ENCODE assay signal across 8 cellular contexts in the genomic region with DNA sequence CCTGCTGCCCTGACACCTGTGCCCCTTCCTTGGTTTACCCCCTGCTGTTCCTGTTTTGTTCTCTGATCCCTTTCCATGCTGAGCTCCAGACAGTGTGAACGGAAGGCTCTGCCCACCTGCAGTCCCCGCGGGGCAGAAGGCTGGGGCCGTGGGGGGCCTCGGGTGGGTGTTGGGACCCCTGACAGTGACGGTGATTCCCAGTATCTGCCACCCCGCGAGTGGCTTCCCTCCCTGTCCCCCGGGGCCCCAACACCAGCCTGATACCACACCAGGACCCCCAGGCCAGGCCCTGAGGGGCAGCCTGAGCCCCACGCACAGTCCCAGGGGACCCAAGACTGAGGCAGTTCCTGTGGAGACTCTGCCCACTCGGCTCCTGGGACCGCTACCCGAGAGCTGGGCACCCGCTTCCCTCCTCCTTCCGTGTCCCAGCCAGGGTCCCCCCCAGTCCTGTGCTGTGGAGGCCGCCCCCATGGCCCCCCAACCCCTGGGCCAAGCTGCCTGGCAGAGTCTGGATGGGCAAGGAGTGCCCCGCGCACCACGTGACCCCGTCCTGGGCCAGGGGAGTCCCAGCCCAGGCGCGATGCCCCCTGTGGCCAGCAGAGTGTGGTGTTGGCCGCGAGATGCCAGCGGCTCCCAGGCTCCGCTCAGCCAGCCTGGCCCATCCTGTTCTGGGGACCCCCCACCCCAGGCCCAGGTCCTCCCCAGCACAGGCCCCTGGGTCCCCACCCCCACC.
A peak's percentile ranks its signal among the peaks of the same experiment; 100 is the strongest.
DNase-seq lines count a peak whose midpoint lies in the region; ATAC-seq and TF ChIP-seq lines count a peak whose summit lies in the region.

No MANE protein-coding gene starts in this region.

- no peaks in the 10 kb centered on the region for H3K79me2 ChIP-seq in parathyroid adenoma

- H3K27ac ChIP-seq in parathyroid adenoma = no peak overlapping the region

- no peaks in the 10 kb centered on the region for H3K36me3 ChIP-seq in parathyroid adenoma (ENCODE audit: control insufficient read depth, insufficient read depth, low read length)

- ATAC-seq in GM19023 (IDR thresholded peaks at IDR 0.05; ENCODE audit: unreplicated experiment) = no peak
- ATAC-seq in HG03108 (IDR thresholded peaks at IDR 0.05; ENCODE audit: unreplicated experiment) = no peak

- peak; percentile 96 for DNase-seq in AG08396 (ENCODE audit: low spot score)
- peak; percentile 2 for DNase-seq in NCI-H748 treated with DMSO at 0.1 percent for 48 hours (lab: John Stamatoyannopoulos, UW)
- DNase-seq in activated T-cell treated with anti-CD3 and anti-CD28 coated beads, Interleukin-2, amount 50 U/mL, for 48 hours = peak; percentile 68 to 71
- peak; percentile 11 for DNase-seq in foreskin melanocyte

- no peaks in the 10 kb centered on the region for H3K9me3 ChIP-seq in parathyroid adenoma (ENCODE audit: control insufficient read depth, low read length)

- peaks cover 2% of the 10 kb centered on the region for H3K4me1 ChIP-seq in parathyroid adenoma

- H3K27me3 ChIP-seq in parathyroid adenoma (ENCODE audit: control insufficient read depth, insufficient read depth, low read length) = no peaks in the 10 kb centered on the region

- no peak overlapping the region for H2AFZ ChIP-seq in parathyroid adenoma

- no peak overlapping the region for H3K4me2 ChIP-seq in parathyroid adenoma (ENCODE audit: low read length)

- H3K4me3 ChIP-seq in GM12875 (ENCODE audit: low read depth, low read length) (no peak overlapping the region), parathyroid adenoma (ENCODE audit: low read depth, low read length) (no peak overlapping the region)

- TF ChIP-seq CTCF in GM12875 (IDR thresholded peaks at IDR 0.05; ENCODE audit: borderline replicate concordance, insufficient read depth, low read depth, low read length) (peak; percentile 59), parathyroid adenoma (IDR thresholded peaks at IDR 0.05) (peak; percentile 87)

- H3K9ac ChIP-seq in parathyroid adenoma = no peak overlapping the region

Comparison
In these comparisons a context has a peak if more than half of its experiments do, and no peak if none do; other contexts are left out.
1. DNase-seq: peak in every context shown above with its lines; median percentile 96 in AG08396; 70 in activated T-cell treated with anti-CD3 and anti-CD28 coated beads, Interleukin-2, amount 50 U/mL, for 48 hours; 11 in foreskin melanocyte; 2 in NCI-H748 treated with DMSO at 0.1 percent for 48 hours.